24 cellular contexts compared by ENCODE assay signal in genomic region chr10:79417731-79418130, GRCh38.
"Had no signal": no experiment of that assay in that cellular context is flagged by ENCODE, and none has a peak within 500 bp of the region (broad histone marks: within the 10 kb centered on the region; RNA-seq: fewer than 3 reads in every experiment).

No MANE protein-coding gene starts in this region.

- H3K36me3 ChIP-seq: esophagus squamous epithelium, neural progenitor cell, ovary had no signal

- ATAC-seq: activated CD8-positive, alpha-beta T cell treated with anti-CD3 and anti-CD28 coated beads for 36 hours; activated T-helper 17 cell treated with anti-CD3 and anti-CD28 coated beads, Interleukin-2, amount 50 U/mL, for 72 hours; naive thymus-derived CD4-positive, alpha-beta T cell; SK-N-SH treated with all-trans-retinoic acid at 6 μM for 48 hours had no signal

- H3K9me3 ChIP-seq: esophagus squamous epithelium, ovary, tibial nerve had no signal

- H3K27ac ChIP-seq: esophagus squamous epithelium, neural progenitor cell, ovary had no signal

- H3K4me3 ChIP-seq: coronary artery, esophagus squamous epithelium, neural progenitor cell, ovary, tibial nerve had no signal

- DNase-seq: activated CD4-positive, alpha-beta T cell treated with anti-CD3 and anti-CD28 coated beads, Interleukin-2, amount 10 ng/mL, durations not matched to agents 24 days and 14 days; activated CD4-positive, CD25-positive, alpha-beta regulatory T cell; activated CD8-positive, alpha-beta T cell treated with anti-CD3 and anti-CD28 coated beads for 36 hours; activated naive CD4-positive, alpha-beta T cell; activated naive CD8-positive, alpha-beta T cell treated with anti-CD3 and anti-CD28 coated beads for 36 hours; activated T-cell treated with anti-CD3 and anti-CD28 coated beads, Interleukin-2, amount 50 U/mL, for 1 hour; amniotic stem cell; central memory CD4-positive, alpha-beta T cell; effector memory CD4-positive, alpha-beta T cell; esophagus squamous epithelium; hypothalamus; islet precursor cell; mesendoderm; naive thymus-derived CD4-positive, alpha-beta T cell; stimulated activated CD4-positive, alpha-beta T cell treated with anti-CD3 and anti-CD28 coated beads, Interleukin-2, amount 100 ng/mL, for 24 hours; stimulated activated naive CD4-positive, alpha-beta T cell treated with Interleukin-2 at 50 U/mL for 16 hours; T-helper 1 cell; T-helper 9 cell had no signal

- H3K27me3 ChIP-seq: esophagus squamous epithelium, neural progenitor cell, ovary, tibial nerve had no signal
